19 cellular contexts compared by ENCODE assay signal in genomic region chr4:47643845-47644244, GRCh38.
DNase-seq lines count a peak whose midpoint lies in the region; ATAC-seq and TF ChIP-seq lines count a peak whose summit lies in the region.
"Had no signal": no experiment of that assay in that cellular context is flagged by ENCODE, and none has a peak within 500 bp of the region (broad histone marks: within the 10 kb centered on the region; RNA-seq: fewer than 3 reads in every experiment).

No MANE protein-coding gene starts in this region.

- no peak overlapping the region for H3K23ac ChIP-seq in mesendoderm (ENCODE audit: low read length)

- no peak for DNase-seq in A673 (ENCODE audit: low spot score)
- DNase-seq in WTC11 (ENCODE audit: low spot score) = no peak
- peak; percentile 3 for DNase-seq in mesendoderm
- DNase-seq in retina = peak; percentile 8
- no peak for DNase-seq in left lobe of liver (ENCODE audit: low spot score)
- DNase-seq in D341Med (ENCODE audit: low spot score) = no peak
- no peak for DNase-seq in activated effector memory CD4-positive, alpha-beta T cell treated with anti-CD3 and anti-CD28 coated beads, Interleukin-2, amount 50 U/mL, for 16 hours
- DNase-seq: 8988T; HFFc6; MV-4-11; NCI-H2029; NCI-H446 treated with DMSO at 0.1 percent for 48 hours; NCI-H526; NCI-H82; NK-92 treated with Interleukin-12 subunit alpha and Interleukin-12 subunit beta, amount 100 ng/mL, for 24 hours; PC-3 had no signal

- H3K9ac ChIP-seq in mesendoderm (ENCODE audit: low read length) = no peak overlapping the region

- no peaks in the 10 kb centered on the region for H3K27me3 Mint-ChIP-seq in WTC11 (ENCODE audit: low read depth)

- H3K18ac ChIP-seq in mesendoderm (ENCODE audit: low read length) = no peak overlapping the region

- H3K36me3 ChIP-seq in A673 (ENCODE audit: insufficient read depth, low read length, poor library complexity, severe bottlenecking) (no peaks in the 10 kb centered on the region), mesendoderm (ENCODE audit: control insufficient read depth, insufficient read depth, low read length) (no peaks in the 10 kb centered on the region)
- H3K36me3 ChIP-seq: HAP-1 had no signal

- no peak overlapping the region for H4K5ac ChIP-seq in mesendoderm (ENCODE audit: low read length)

- H3K4me3 ChIP-seq in A673 (ENCODE audit: low read depth, low read length, poor library complexity, severe bottlenecking) (no peak overlapping the region), mesendoderm (ENCODE audit: low read length) (no peak overlapping the region)
- H3K4me3 ChIP-seq: HAP-1 had no signal

- no peak overlapping the region for H2BK15ac ChIP-seq in mesendoderm (replicated peaks; ENCODE audit: low read depth)

- no peaks in the 10 kb centered on the region for H3K9me3 ChIP-seq in A673 (ENCODE audit: low read depth, low read length, poor library complexity, severe bottlenecking)
- H3K9me3 ChIP-seq: HAP-1 had no signal

- TF ChIP-seq CTCF in A673 (conservative IDR thresholded peaks at IDR 0.05; ENCODE audit: low read depth, low read length) (no peak), WTC11 (IDR thresholded peaks at IDR 0.05) (no peak)

- H3K56ac ChIP-seq in mesendoderm (ENCODE audit: low read length) = no peak overlapping the region

- no peak overlapping the region for H3K27ac Mint-ChIP-seq in WTC11
- H3K27ac Mint-ChIP-seq: HFFc6 had no signal

- peaks cover 31% of the 10 kb centered on the region for H3K4me1 ChIP-seq in A673 (ENCODE audit: insufficient read depth, low read length, poor library complexity, severe bottlenecking)
- no peaks in the 10 kb centered on the region for H3K4me1 ChIP-seq in mesendoderm (ENCODE audit: control insufficient read depth, low read depth, low read length)
- H3K4me1 ChIP-seq: HAP-1 had no signal

- H2BK120ac ChIP-seq in mesendoderm (ENCODE audit: low read depth, low read length) = no peak overlapping the region

- H3K4me3 Mint-ChIP-seq in WTC11 = no peak overlapping the region
- H3K4me3 Mint-ChIP-seq: HFFc6 had no signal

- WGBS in mesendoderm (ENCODE audit: extremely low coverage, insufficient coverage, low lambda C conversion rate) = no CpG with 5 or more reads among the region's 6 CpGs

- H3K79me2 ChIP-seq in mesendoderm (ENCODE audit: control insufficient read depth, insufficient read depth, low read length) = no peaks in the 10 kb centered on the region

- no peaks in the 10 kb centered on the region for H3K79me1 ChIP-seq in mesendoderm (ENCODE audit: low read length)

- peaks cover 3% of the 10 kb centered on the region; the same call in 1 of the 2 replicates for H3K36me3 Mint-ChIP-seq in WTC11

- BruUV-seq in A673 (replicated peaks; lab: Mats Ljungman, UMichigan) = no TSS peak

- H3K4me2 ChIP-seq in mesendoderm (ENCODE audit: low read length) = no peak overlapping the region

- H2AK5ac ChIP-seq in mesendoderm (ENCODE audit: low read length) = no peak overlapping the region

- H2BK5ac ChIP-seq in mesendoderm (ENCODE audit: low read length) = no peak overlapping the region

- peaks cover 1% of the 10 kb centered on the region for H3K9me3 Mint-ChIP-seq in WTC11
- H3K9me3 Mint-ChIP-seq: HFFc6 had no signal

- no peak overlapping the region for H4K8ac ChIP-seq in mesendoderm (ENCODE audit: low read depth, low read length)

- H3K4me1 Mint-ChIP-seq in WTC11 = peaks cover 7% of the 10 kb centered on the region

- no peaks in the 10 kb centered on the region for H3K27me3 ChIP-seq in A673 (replicated peaks; ENCODE audit: insufficient read depth, low read depth, low read length, poor library complexity)
- no peaks in the 10 kb centered on the region for H3K27me3 ChIP-seq in mesendoderm (ENCODE audit: insufficient read depth, low read length, poor library complexity)

- CTCF ChIA-PET in A673 (lab: Charles Lee) (no interaction called here), WTC11 (lab: Charles Lee) (interaction anchor here (1.6 kb wide), 1 partner anchor 193 kb away, joined by 8 read pairs; no protein-coding TSS in a partner anchor)

- intact Hi-C loops in A673 (cut with micrococcal nuclease; ENCODE audit: unreplicated experiment) = no loop called here

- peak overlapping the region; percentile 25 for H3K27ac ChIP-seq in A673 (ENCODE audit: low read depth, low read length, poor library complexity, severe bottlenecking)
- no peak overlapping the region for H3K27ac ChIP-seq in mesendoderm (ENCODE audit: low read depth, low read length)

- no peak overlapping the region for H3K4ac ChIP-seq in mesendoderm (ENCODE audit: low read depth, low read length)

- ATAC-seq in WTC11 (peak; percentile 71), HG03521 (IDR thresholded peaks at IDR 0.05; ENCODE audit: unreplicated experiment) (no peak), left lobe of liver (no peak)
- ATAC-seq: PC-3, SK-N-SH treated with all-trans-retinoic acid at 6 μM for 48 hours had no signal

- POLR2A ChIA-PET in A673 (lab: Charles Lee; ENCODE audit: low non-redundant PET) (interaction anchor here (0.6 kb wide), 1 partner anchor 71 kb away, joined by 3 read pairs; no protein-coding TSS in a partner anchor), WTC11 (lab: Charles Lee) (no interaction called here)

TF ChIP-seq in WTC11, 78 proteins besides CTCF, POLR2A, EP300 and RAD21 (continues in another document):
- TF ChIP-seq ATF6 (CRISPR knock-in tag; IDR thresholded peaks at IDR 0.05) (no peak), FOXK1 (CRISPR knock-in tag; IDR thresholded peaks at IDR 0.05) (no peak), JAZF1 (CRISPR knock-in tag; IDR thresholded peaks at IDR 0.05) (no peak), NFATC4 (CRISPR knock-in tag; IDR thresholded peaks at IDR 0.05) (no peak), NR3C1 (CRISPR knock-in tag; conservative IDR thresholded peaks at IDR 0.05; ENCODE audit: low read depth) (no peak), TP53 (CRISPR knock-in tag; IDR thresholded peaks at IDR 0.05) (no peak), ATF3 (CRISPR knock-in tag; conservative IDR thresholded peaks at IDR 0.05) (no peak), STAT6 (CRISPR knock-in tag; conservative IDR thresholded peaks at IDR 0.05; ENCODE audit: low read depth) (no peak), EMX1 (CRISPR knock-in tag; IDR thresholded peaks at IDR 0.05) (no peak), TCF7 (CRISPR knock-in tag; IDR thresholded peaks at IDR 0.05; ENCODE audit: low read depth) (no peak), ELF4 (CRISPR knock-in tag; IDR thresholded peaks at IDR 0.05; ENCODE audit: low read depth) (no peak), SP1 (CRISPR knock-in tag; conservative IDR thresholded peaks at IDR 0.05) (no peak)

Comparison
In these comparisons a context has a peak if more than half of its experiments do, and no peak if none do; other contexts are left out.
1. DNase-seq: peak in mesendoderm (single experiment) and retina (single experiment); none in A673 (single experiment), WTC11 (single experiment), left lobe of liver (single experiment), D341Med (single experiment) and activated effector memory CD4-positive, alpha-beta T cell treated with anti-CD3 and anti-CD28 coated beads, Interleukin-2, amount 50 U/mL, for 16 hours (single experiment).